In the genomic region with DNA sequence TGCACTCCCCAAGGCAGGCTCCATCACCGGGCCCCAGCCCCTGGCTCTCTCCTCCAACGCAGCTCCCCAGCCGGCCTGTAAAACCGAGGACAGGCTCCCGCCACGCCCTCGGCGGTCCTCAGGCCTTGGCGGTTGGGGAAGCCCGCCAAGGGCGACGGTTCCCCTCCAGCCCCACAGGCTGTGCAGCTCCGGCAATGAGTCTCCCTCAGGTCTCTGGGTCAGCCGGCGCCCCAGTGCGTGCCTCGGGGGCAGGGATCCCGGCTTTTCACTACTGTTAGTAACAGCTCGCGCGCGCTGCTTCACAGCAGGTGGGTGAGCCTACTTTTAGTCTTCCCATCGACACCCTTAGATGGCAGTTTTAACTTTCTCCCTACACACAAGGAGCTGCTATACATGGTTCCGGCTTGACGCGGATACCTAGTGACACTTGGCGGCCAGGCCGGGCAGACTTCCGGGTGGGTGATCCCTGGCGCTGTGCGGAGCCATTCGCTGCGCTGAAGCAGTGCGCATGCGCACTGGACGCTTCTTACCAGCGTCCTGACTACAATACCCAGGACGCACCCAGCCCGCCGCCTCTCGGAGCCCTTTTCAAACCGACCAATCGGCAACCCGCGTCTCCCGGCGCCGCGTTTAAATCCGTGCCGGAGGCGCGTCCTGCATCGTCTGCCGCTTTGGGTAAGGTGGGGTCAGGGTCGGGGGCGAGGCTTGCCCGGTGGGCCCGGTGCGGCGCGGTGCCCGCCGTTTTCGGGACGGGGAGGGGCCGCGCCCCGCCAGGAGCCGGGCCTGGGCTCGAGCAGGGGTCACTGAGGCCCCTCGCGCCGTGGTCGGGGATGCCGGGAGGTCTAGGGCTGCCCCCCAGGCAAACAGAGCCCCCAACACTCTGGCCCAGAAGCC, we compare ENCODE assay signal across 1 cellular context.
A peak's percentile ranks its signal among the peaks of the same experiment; 100 is the strongest.
TF ChIP-seq lines count a peak whose summit lies in the region.

A gene with protein sequence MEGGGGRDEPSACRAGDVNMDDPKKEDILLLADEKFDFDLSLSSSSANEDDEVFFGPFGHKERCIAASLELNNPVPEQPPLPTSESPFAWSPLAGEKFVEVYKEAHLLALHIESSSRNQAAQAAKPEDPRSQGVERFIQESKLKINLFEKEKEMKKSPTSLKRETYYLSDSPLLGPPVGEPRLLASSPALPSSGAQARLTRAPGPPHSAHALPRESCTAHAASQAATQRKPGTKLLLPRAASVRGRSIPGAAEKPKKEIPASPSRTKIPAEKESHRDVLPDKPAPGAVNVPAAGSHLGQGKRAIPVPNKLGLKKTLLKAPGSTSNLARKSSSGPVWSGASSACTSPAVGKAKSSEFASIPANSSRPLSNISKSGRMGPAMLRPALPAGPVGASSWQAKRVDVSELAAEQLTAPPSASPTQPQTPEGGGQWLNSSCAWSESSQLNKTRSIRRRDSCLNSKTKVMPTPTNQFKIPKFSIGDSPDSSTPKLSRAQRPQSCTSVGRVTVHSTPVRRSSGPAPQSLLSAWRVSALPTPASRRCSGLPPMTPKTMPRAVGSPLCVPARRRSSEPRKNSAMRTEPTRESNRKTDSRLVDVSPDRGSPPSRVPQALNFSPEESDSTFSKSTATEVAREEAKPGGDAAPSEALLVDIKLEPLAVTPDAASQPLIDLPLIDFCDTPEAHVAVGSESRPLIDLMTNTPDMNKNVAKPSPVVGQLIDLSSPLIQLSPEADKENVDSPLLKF (plus strand): TSS at position 614 of the 894 bp plus-strand sequence. CDS start 531 bp downstream, outside the sequence.

TF ChIP-seq in HepG2, 621 proteins besides CTCF, POLR2A, EP300 and RAD21 (continued from another document and continues in another):
- TF ChIP-seq, protein P1, sequence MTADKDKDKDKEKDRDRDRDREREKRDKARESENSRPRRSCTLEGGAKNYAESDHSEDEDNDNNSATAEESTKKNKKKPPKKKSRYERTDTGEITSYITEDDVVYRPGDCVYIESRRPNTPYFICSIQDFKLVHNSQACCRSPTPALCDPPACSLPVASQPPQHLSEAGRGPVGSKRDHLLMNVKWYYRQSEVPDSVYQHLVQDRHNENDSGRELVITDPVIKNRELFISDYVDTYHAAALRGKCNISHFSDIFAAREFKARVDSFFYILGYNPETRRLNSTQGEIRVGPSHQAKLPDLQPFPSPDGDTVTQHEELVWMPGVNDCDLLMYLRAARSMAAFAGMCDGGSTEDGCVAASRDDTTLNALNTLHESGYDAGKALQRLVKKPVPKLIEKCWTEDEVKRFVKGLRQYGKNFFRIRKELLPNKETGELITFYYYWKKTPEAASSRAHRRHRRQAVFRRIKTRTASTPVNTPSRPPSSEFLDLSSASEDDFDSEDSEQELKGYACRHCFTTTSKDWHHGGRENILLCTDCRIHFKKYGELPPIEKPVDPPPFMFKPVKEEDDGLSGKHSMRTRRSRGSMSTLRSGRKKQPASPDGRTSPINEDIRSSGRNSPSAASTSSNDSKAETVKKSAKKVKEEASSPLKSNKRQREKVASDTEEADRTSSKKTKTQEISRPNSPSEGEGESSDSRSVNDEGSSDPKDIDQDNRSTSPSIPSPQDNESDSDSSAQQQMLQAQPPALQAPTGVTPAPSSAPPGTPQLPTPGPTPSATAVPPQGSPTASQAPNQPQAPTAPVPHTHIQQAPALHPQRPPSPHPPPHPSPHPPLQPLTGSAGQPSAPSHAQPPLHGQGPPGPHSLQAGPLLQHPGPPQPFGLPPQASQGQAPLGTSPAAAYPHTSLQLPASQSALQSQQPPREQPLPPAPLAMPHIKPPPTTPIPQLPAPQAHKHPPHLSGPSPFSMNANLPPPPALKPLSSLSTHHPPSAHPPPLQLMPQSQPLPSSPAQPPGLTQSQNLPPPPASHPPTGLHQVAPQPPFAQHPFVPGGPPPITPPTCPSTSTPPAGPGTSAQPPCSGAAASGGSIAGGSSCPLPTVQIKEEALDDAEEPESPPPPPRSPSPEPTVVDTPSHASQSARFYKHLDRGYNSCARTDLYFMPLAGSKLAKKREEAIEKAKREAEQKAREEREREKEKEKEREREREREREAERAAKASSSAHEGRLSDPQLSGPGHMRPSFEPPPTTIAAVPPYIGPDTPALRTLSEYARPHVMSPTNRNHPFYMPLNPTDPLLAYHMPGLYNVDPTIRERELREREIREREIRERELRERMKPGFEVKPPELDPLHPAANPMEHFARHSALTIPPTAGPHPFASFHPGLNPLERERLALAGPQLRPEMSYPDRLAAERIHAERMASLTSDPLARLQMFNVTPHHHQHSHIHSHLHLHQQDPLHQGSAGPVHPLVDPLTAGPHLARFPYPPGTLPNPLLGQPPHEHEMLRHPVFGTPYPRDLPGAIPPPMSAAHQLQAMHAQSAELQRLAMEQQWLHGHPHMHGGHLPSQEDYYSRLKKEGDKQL (CRISPR knock-in tag; IDR thresholded peaks at IDR 0.05; ENCODE audit: low read depth), result no peak
- TF ChIP-seq TBP (CRISPR knock-in tag; IDR thresholded peaks at IDR 0.05) (no peak), ZC3H4 (CRISPR knock-in tag; IDR thresholded peaks at IDR 0.05; ENCODE audit: borderline replicate concordance) (no peak), ZNF672 (CRISPR knock-in tag; IDR thresholded peaks at IDR 0.05) (0 out of 2 replicates have a peak, but pooled peaks have one; percentile 73), ARNT2 (CRISPR knock-in tag; IDR thresholded peaks at IDR 0.05; ENCODE audit: low read depth) (peak; percentile 100), MZF1 (CRISPR knock-in tag; IDR thresholded peaks at IDR 0.05; ENCODE audit: borderline replicate concordance) (no peak), NFIB (CRISPR knock-in tag; IDR thresholded peaks at IDR 0.05; ENCODE audit: borderline replicate concordance) (no peak), SOX5 (CRISPR knock-in tag; IDR thresholded peaks at IDR 0.05; ENCODE audit: borderline replicate concordance) (no peak; the same call in 1 of the 2 replicates), ZSCAN31 (CRISPR knock-in tag; IDR thresholded peaks at IDR 0.05; ENCODE audit: low read depth) (no peak; the same call in 1 of the 2 replicates), RFXANK (CRISPR knock-in tag; IDR thresholded peaks at IDR 0.05) (no peak), ZNF569 (CRISPR knock-in tag; IDR thresholded peaks at IDR 0.05; ENCODE audit: borderline replicate concordance) (no peak), KDM3A (CRISPR knock-in tag; IDR thresholded peaks at IDR 0.05; ENCODE audit: low read depth) (no peak), ZNF563 (CRISPR knock-in tag; IDR thresholded peaks at IDR 0.05) (peak; percentile 53; the same call in 1 of the 2 replicates), RBM39 (IDR thresholded peaks at IDR 0.05; ENCODE audit: low read depth, low read length, poor library complexity, severe bottlenecking) (no peak), ZNF749 (CRISPR knock-in tag; IDR thresholded peaks at IDR 0.05; ENCODE audit: borderline replicate concordance) (peak; percentile 99), YEATS4 (CRISPR knock-in tag; IDR thresholded peaks at IDR 0.05; ENCODE audit: borderline replicate concordance) (peak; percentile 79; the same call in 1 of the 2 replicates)
- TF ChIP-seq, protein P2, sequence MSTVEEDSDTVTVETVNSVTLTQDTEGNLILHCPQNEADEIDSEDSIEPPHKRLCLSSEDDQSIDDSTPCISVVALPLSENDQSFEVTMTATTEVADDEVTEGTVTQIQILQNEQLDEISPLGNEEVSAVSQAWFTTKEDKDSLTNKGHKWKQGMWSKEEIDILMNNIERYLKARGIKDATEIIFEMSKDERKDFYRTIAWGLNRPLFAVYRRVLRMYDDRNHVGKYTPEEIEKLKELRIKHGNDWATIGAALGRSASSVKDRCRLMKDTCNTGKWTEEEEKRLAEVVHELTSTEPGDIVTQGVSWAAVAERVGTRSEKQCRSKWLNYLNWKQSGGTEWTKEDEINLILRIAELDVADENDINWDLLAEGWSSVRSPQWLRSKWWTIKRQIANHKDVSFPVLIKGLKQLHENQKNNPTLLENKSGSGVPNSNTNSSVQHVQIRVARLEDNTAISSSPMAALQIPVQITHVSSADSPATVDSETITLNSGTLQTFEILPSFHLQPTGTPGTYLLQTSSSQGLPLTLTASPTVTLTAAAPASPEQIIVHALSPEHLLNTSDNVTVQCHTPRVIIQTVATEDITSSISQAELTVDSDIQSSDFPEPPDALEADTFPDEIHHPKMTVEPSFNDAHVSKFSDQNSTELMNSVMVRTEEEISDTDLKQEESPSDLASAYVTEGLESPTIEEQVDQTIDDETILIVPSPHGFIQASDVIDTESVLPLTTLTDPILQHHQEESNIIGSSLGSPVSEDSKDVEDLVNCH (CRISPR knock-in tag; IDR thresholded peaks at IDR 0.05), result 0 out of 2 replicates have a peak, but pooled peaks have one; percentile 16
- TF ChIP-seq, protein P3, sequence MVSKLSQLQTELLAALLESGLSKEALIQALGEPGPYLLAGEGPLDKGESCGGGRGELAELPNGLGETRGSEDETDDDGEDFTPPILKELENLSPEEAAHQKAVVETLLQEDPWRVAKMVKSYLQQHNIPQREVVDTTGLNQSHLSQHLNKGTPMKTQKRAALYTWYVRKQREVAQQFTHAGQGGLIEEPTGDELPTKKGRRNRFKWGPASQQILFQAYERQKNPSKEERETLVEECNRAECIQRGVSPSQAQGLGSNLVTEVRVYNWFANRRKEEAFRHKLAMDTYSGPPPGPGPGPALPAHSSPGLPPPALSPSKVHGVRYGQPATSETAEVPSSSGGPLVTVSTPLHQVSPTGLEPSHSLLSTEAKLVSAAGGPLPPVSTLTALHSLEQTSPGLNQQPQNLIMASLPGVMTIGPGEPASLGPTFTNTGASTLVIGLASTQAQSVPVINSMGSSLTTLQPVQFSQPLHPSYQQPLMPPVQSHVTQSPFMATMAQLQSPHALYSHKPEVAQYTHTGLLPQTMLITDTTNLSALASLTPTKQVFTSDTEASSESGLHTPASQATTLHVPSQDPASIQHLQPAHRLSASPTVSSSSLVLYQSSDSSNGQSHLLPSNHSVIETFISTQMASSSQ (IDR thresholded peaks at IDR 0.05; ENCODE audit: low read depth), result no peak
- TF ChIP-seq, protein P3 (CRISPR knock-in tag; IDR thresholded peaks at IDR 0.05; ENCODE audit: borderline replicate concordance), result 0 out of 2 replicates have a peak, but pooled peaks have one; percentile 11
- TF ChIP-seq, protein P4, sequence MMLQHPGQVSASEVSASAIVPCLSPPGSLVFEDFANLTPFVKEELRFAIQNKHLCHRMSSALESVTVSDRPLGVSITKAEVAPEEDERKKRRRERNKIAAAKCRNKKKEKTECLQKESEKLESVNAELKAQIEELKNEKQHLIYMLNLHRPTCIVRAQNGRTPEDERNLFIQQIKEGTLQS (CRISPR knock-in tag; IDR thresholded peaks at IDR 0.05), result no peak
- TF ChIP-seq, protein P5, sequence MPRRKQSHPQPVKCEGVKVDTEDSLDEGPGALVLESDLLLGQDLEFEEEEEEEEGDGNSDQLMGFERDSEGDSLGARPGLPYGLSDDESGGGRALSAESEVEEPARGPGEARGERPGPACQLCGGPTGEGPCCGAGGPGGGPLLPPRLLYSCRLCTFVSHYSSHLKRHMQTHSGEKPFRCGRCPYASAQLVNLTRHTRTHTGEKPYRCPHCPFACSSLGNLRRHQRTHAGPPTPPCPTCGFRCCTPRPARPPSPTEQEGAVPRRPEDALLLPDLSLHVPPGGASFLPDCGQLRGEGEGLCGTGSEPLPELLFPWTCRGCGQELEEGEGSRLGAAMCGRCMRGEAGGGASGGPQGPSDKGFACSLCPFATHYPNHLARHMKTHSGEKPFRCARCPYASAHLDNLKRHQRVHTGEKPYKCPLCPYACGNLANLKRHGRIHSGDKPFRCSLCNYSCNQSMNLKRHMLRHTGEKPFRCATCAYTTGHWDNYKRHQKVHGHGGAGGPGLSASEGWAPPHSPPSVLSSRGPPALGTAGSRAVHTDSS (CRISPR knock-in tag; conservative IDR thresholded peaks at IDR 0.05), result no peak
- TF ChIP-seq, protein P6, sequence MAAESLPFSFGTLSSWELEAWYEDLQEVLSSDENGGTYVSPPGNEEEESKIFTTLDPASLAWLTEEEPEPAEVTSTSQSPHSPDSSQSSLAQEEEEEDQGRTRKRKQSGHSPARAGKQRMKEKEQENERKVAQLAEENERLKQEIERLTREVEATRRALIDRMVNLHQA (CRISPR knock-in tag; IDR thresholded peaks at IDR 0.05), result no peak
- TF ChIP-seq, protein P7, sequence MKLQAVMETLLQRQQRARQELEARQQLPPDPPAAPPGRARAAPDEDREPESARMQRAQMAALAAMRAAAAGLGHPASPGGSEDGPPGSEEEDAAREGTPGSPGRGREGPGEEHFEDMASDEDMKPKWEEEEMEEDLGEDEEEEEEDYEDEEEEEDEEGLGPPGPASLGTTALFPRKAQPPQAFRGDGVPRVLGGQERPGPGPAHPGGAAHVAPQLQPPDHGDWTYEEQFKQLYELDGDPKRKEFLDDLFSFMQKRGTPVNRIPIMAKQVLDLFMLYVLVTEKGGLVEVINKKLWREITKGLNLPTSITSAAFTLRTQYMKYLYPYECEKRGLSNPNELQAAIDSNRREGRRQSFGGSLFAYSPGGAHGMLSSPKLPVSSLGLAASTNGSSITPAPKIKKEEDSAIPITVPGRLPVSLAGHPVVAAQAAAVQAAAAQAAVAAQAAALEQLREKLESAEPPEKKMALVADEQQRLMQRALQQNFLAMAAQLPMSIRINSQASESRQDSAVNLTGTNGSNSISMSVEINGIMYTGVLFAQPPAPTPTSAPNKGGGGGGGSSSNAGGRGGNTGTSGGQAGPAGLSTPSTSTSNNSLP (IDR thresholded peaks at IDR 0.05; ENCODE audit: low read depth, low read length), result no peak
- TF ChIP-seq, protein P8, sequence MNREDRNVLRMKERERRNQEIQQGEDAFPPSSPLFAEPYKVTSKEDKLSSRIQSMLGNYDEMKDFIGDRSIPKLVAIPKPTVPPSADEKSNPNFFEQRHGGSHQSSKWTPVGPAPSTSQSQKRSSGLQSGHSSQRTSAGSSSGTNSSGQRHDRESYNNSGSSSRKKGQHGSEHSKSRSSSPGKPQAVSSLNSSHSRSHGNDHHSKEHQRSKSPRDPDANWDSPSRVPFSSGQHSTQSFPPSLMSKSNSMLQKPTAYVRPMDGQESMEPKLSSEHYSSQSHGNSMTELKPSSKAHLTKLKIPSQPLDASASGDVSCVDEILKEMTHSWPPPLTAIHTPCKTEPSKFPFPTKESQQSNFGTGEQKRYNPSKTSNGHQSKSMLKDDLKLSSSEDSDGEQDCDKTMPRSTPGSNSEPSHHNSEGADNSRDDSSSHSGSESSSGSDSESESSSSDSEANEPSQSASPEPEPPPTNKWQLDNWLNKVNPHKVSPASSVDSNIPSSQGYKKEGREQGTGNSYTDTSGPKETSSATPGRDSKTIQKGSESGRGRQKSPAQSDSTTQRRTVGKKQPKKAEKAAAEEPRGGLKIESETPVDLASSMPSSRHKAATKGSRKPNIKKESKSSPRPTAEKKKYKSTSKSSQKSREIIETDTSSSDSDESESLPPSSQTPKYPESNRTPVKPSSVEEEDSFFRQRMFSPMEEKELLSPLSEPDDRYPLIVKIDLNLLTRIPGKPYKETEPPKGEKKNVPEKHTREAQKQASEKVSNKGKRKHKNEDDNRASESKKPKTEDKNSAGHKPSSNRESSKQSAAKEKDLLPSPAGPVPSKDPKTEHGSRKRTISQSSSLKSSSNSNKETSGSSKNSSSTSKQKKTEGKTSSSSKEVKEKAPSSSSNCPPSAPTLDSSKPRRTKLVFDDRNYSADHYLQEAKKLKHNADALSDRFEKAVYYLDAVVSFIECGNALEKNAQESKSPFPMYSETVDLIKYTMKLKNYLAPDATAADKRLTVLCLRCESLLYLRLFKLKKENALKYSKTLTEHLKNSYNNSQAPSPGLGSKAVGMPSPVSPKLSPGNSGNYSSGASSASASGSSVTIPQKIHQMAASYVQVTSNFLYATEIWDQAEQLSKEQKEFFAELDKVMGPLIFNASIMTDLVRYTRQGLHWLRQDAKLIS (CRISPR knock-in tag; IDR thresholded peaks at IDR 0.05), result no peak
